19 cellular contexts compared by ENCODE assay signal in genomic region chr16:72903176-72903575, GRCh38.
A peak's percentile ranks its signal among the peaks of the same experiment; 100 is the strongest.
DNase-seq lines count a peak whose midpoint lies in the region; ATAC-seq and TF ChIP-seq lines count a peak whose summit lies in the region.
"Had no signal": no experiment of that assay in that cellular context is flagged by ENCODE, and none has a peak within 500 bp of the region (broad histone marks: within the 10 kb centered on the region; RNA-seq: fewer than 3 reads in every experiment).

No MANE protein-coding gene starts in this region.

- DNase-seq in EH (ENCODE audit: low read depth): peak; percentile 35
- DNase-seq in RPMI7951 (ENCODE audit: low read depth): peak; percentile 13
- DNase-seq in islet precursor cell: peak; percentile 76
- no peak for DNase-seq in GM13976 (ENCODE audit: low spot score)
- DNase-seq in heart left ventricle: no peak
- DNase-seq: Caco-2; CD4-positive, CD25-positive, alpha-beta regulatory T cell; CD8-positive, alpha-beta T cell; DMS153; DND-41; EL; GF-D8; GM23248; H7; HCEC 1CT had no signal

- TF ChIP-seq CTCF in GM13976 (IDR thresholded peaks at IDR 0.05; ENCODE audit: borderline replicate concordance, control extremely low read depth, extremely low read depth, insufficient read depth, missing control alignments) (no peak), heart left ventricle (IDR thresholded peaks at IDR 0.05) (no peak)

- in situ Hi-C loops in GM13976 (cut with MboI; ENCODE audit: low sequenced_read_pairs, unreplicated experiment): no loop called here

- WGBS in heart left ventricle, 4 donors: 79 to 89% (median 87%) methylated on average over 6 of the region's 6 CpGs

- H3K9me3 ChIP-seq in heart left ventricle: no peaks in the 10 kb centered on the region
- H3K9me3 ChIP-seq: BLaER1, Caco-2 had no signal

- peaks cover 0 to 3% (median 0%) of the 10 kb centered on the region in 9 donors for H3K36me3 ChIP-seq in heart left ventricle
- H3K36me3 ChIP-seq: BLaER1 had no signal

- H3K27ac ChIP-seq in heart left ventricle: no peak overlapping the region
- H3K27ac ChIP-seq: 22Rv1, BLaER1, C4-2B, GM23248 had no signal

- intact Hi-C loops in heart left ventricle (cut with DNase I): no loop called here

- H3K4me3 ChIP-seq in heart left ventricle: no peak overlapping the region
- H3K4me3 ChIP-seq: BLaER1, GM23248 had no signal

- H3K27me3 ChIP-seq in heart left ventricle: no peaks in the 10 kb centered on the region
- H3K27me3 ChIP-seq: BLaER1 had no signal

- H3K4me1 ChIP-seq in heart left ventricle: peaks cover 0 to 3% (median 0%) of the 10 kb centered on the region in 12 donors
- H3K4me1 ChIP-seq: Caco-2 had no signal

- no peak for TF ChIP-seq POLR2A in heart left ventricle (IDR thresholded peaks at IDR 0.05)

- no peak for ATAC-seq in heart left ventricle
- ATAC-seq in GM21423 (IDR thresholded peaks at IDR 0.05; ENCODE audit: unreplicated experiment): no peak
- ATAC-seq: CD8-positive, alpha-beta T cell had no signal

Comparison
In these comparisons a context has a peak if more than half of its experiments do, and no peak if none do; other contexts are left out.
1. DNase-seq: peak in EH (single experiment), RPMI7951 (single experiment) and islet precursor cell (single experiment); none in GM13976 (single experiment) and heart left ventricle (0 of 5).